Comparison of ENCODE assay signal across 13 cellular contexts in the genomic region with DNA sequence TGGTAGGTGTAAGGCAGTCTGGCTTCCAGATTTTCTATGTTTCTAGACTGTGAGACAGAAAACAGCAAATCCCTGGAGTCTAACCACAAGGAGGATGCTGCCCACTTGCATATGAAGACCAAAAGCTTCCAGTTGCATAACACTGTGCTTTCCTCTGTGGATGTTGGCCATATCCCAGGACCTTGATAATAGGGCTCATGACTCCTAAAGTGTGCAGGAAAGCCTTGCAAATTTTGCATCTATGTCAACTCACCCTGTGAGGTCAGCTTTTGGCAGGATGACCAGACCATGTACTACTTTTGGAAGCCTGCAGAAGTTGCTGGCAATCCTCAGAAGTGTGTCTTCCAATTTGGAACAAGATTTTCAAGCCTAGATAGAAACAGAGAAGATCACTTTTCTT.
DNase-seq lines count a peak whose midpoint lies in the region; ATAC-seq and TF ChIP-seq lines count a peak whose summit lies in the region.
"Had no signal": no experiment of that assay in that cellular context is flagged by ENCODE, and none has a peak within 500 bp of the region (broad histone marks: within the 10 kb centered on the region; RNA-seq: fewer than 3 reads in every experiment).

No MANE protein-coding gene starts in this region.

- TF ChIP-seq CTCF in colonic mucosa (IDR thresholded peaks at IDR 0.05) = no peak
- no peak for TF ChIP-seq CTCF in lower lobe of right lung (IDR thresholded peaks at IDR 0.05)
- no peak for TF ChIP-seq CTCF in upper lobe of left lung (IDR thresholded peaks at IDR 0.05)
- TF ChIP-seq CTCF in PC-9 (conservative IDR thresholded peaks at IDR 0.05) = no peak
- TF ChIP-seq CTCF in glutamatergic neuron (IDR thresholded peaks at IDR 0.05; ENCODE audit: partially characterized antibody, unreplicated experiment) = no peak

- H3K27me3 ChIP-seq in colonic mucosa (no peaks in the 10 kb centered on the region), lower lobe of right lung (ENCODE audit: low read depth) (no peaks in the 10 kb centered on the region), upper lobe of left lung (no peaks in the 10 kb centered on the region), PC-9 (ENCODE audit: insufficient read depth, low read depth) (no peaks in the 10 kb centered on the region)

- ATAC-seq in lower lobe of right lung = peak; percentile 42 to 74
- peak; percentile 49 to 96 for ATAC-seq in upper lobe of left lung (ENCODE audit: low FRiP score in 2 of 2)
- no peak for ATAC-seq in GM19035 (IDR thresholded peaks at IDR 0.05; ENCODE audit: unreplicated experiment)
- ATAC-seq: activated CD8-positive, alpha-beta T cell treated with anti-CD3 and anti-CD28 coated beads, Interleukin-2, amount 10 ng/mL, durations not matched to agents 7 days and 5 days; stimulated activated naive CD8-positive, alpha-beta T cell treated with anti-CD3 and anti-CD28 coated beads, Interleukin-15, amount 100 ng/mL, for 72 hours had no signal

- H3K79me2 ChIP-seq in PC-9 (ENCODE audit: low read depth) = no peaks in the 10 kb centered on the region

- H3K4me1 ChIP-seq in colonic mucosa (no peaks in the 10 kb centered on the region), lower lobe of right lung (no peaks in the 10 kb centered on the region), upper lobe of left lung (no peaks in the 10 kb centered on the region), PC-9 (replicated peaks; ENCODE audit: insufficient read depth) (peaks cover 18% of the 10 kb centered on the region)

- H3K36me3 ChIP-seq in colonic mucosa = no peaks in the 10 kb centered on the region
- no peaks in the 10 kb centered on the region for H3K36me3 ChIP-seq in lower lobe of right lung
- no peaks in the 10 kb centered on the region for H3K36me3 ChIP-seq in upper lobe of left lung
- no peaks in the 10 kb centered on the region for H3K36me3 ChIP-seq in PC-9 (ENCODE audit: low read depth)

- H3K9me3 ChIP-seq in colonic mucosa (no peaks in the 10 kb centered on the region), lower lobe of right lung (no peaks in the 10 kb centered on the region), upper lobe of left lung (no peaks in the 10 kb centered on the region), PC-9 (ENCODE audit: insufficient read depth, low read depth) (peaks cover 13% of the 10 kb centered on the region)

- peaks cover 2% of the 10 kb centered on the region for H3K27me3 Mint-ChIP-seq in glutamatergic neuron (ENCODE audit: unreplicated experiment)
- H3K27me3 Mint-ChIP-seq: stimulated activated naive CD8-positive, alpha-beta T cell treated with anti-CD3 and anti-CD28 coated beads, Interleukin-15, amount 100 ng/mL, for 72 hours had no signal

- no TSS peak for BruUV-seq in PC-9 (replicated peaks; lab: Mats Ljungman, UMichigan)

- H4K20me1 ChIP-seq in PC-9 (ENCODE audit: insufficient read depth) = no peaks in the 10 kb centered on the region

- no peak overlapping the region for H3K4me3 ChIP-seq in colonic mucosa
- H3K4me3 ChIP-seq in lower lobe of right lung = no peak overlapping the region
- no peak overlapping the region for H3K4me3 ChIP-seq in upper lobe of left lung
- H3K4me3 ChIP-seq in PC-9 = no peak overlapping the region

- H3K36me3 Mint-ChIP-seq in glutamatergic neuron (ENCODE audit: unreplicated experiment) = no peaks in the 10 kb centered on the region

- H3K9me3 Mint-ChIP-seq in glutamatergic neuron (ENCODE audit: unreplicated experiment) = no peaks in the 10 kb centered on the region
- H3K9me3 Mint-ChIP-seq: stimulated activated naive CD8-positive, alpha-beta T cell treated with anti-CD3 and anti-CD28 coated beads, Interleukin-15, amount 100 ng/mL, for 72 hours had no signal

- H2AFZ ChIP-seq in PC-9 = no peak overlapping the region

- intact Hi-C loops in colonic mucosa (cut with DNase I) = no loop called here
- intact Hi-C loops in lower lobe of right lung (cut with DNase I) = no loop called here
- intact Hi-C loops in PC-9 (cut with micrococcal nuclease; ENCODE audit: unreplicated experiment) = no loop called here

- H3K27ac ChIP-seq in colonic mucosa (no peak overlapping the region), lower lobe of right lung (no peak overlapping the region), upper lobe of left lung (no peak overlapping the region), PC-9 (no peak overlapping the region)

- no peak overlapping the region for H3K4me3 Mint-ChIP-seq in glutamatergic neuron (ENCODE audit: unreplicated experiment)
- H3K4me3 Mint-ChIP-seq: activated CD8-positive, alpha-beta T cell treated with anti-CD3 and anti-CD28 coated beads, Interleukin-2, amount 10 ng/mL, durations not matched to agents 7 days and 5 days; stimulated activated naive CD8-positive, alpha-beta T cell treated with anti-CD3 and anti-CD28 coated beads, Interleukin-15, amount 100 ng/mL, for 72 hours had no signal

- POLR2A ChIA-PET in PC-9 (lab: Charles Lee; ENCODE audit: unreplicated experiment) = no interaction called here

- no peak overlapping the region for H3K4me2 ChIP-seq in PC-9

- CTCF ChIA-PET in PC-9 (lab: Charles Lee) = no interaction called here

- H3K27ac Mint-ChIP-seq in glutamatergic neuron (ENCODE audit: unreplicated experiment) = no peak overlapping the region
- H3K27ac Mint-ChIP-seq: activated CD8-positive, alpha-beta T cell treated with anti-CD3 and anti-CD28 coated beads, Interleukin-2, amount 10 ng/mL, durations not matched to agents 7 days and 5 days; stimulated activated naive CD8-positive, alpha-beta T cell treated with anti-CD3 and anti-CD28 coated beads, Interleukin-15, amount 100 ng/mL, for 72 hours had no signal

- TF ChIP-seq POLR2A in upper lobe of left lung (IDR thresholded peaks at IDR 0.05) = no peak

- no peak for TF ChIP-seq EP300 in upper lobe of left lung (IDR thresholded peaks at IDR 0.05)

- no peaks in the 10 kb centered on the region for H3F3A ChIP-seq in PC-9 (ENCODE audit: insufficient read depth, low read depth)

- H3K9me2 ChIP-seq in PC-9 (ENCODE audit: insufficient read depth) = no peaks in the 10 kb centered on the region

- DNase-seq in LHCN-M2 (ENCODE audit: low read depth) = peak; percentile 98
- DNase-seq in colonic mucosa = peak; percentile 41
- no peak for DNase-seq in lower lobe of right lung
- DNase-seq in upper lobe of left lung = no peak
- DNase-seq in PC-9 = no peak
- no peak for DNase-seq in glutamatergic neuron
- DNase-seq: activated CD8-positive, alpha-beta T cell treated with anti-CD3 and anti-CD28 coated beads, Interleukin-2, amount 10 ng/mL, durations not matched to agents 7 days and 5 days; cortex of kidney; NCI-H1092; RPMI8226; small intestine; stimulated activated naive CD8-positive, alpha-beta T cell treated with anti-CD3 and anti-CD28 coated beads, Interleukin-15, amount 100 ng/mL, for 72 hours had no signal

- no peaks in the 10 kb centered on the region for H3K4me1 Mint-ChIP-seq in glutamatergic neuron (ENCODE audit: low read depth, unreplicated experiment)
- H3K4me1 Mint-ChIP-seq: stimulated activated naive CD8-positive, alpha-beta T cell treated with anti-CD3 and anti-CD28 coated beads, Interleukin-15, amount 100 ng/mL, for 72 hours had no signal

- H3K9ac ChIP-seq in colonic mucosa (ENCODE audit: low read depth in 2 of 2, low read length in 2 of 2) = no peak overlapping the region

Comparison
In these comparisons a context has a peak if more than half of its experiments do, and no peak if none do; other contexts are left out.
1. DNase-seq: peak in LHCN-M2 (single experiment) and colonic mucosa (single experiment); none in lower lobe of right lung (single experiment), upper lobe of left lung (0 of 2), PC-9 (0 of 2) and glutamatergic neuron (single experiment).